8 cellular contexts compared by ENCODE assay signal in the genomic region with DNA sequence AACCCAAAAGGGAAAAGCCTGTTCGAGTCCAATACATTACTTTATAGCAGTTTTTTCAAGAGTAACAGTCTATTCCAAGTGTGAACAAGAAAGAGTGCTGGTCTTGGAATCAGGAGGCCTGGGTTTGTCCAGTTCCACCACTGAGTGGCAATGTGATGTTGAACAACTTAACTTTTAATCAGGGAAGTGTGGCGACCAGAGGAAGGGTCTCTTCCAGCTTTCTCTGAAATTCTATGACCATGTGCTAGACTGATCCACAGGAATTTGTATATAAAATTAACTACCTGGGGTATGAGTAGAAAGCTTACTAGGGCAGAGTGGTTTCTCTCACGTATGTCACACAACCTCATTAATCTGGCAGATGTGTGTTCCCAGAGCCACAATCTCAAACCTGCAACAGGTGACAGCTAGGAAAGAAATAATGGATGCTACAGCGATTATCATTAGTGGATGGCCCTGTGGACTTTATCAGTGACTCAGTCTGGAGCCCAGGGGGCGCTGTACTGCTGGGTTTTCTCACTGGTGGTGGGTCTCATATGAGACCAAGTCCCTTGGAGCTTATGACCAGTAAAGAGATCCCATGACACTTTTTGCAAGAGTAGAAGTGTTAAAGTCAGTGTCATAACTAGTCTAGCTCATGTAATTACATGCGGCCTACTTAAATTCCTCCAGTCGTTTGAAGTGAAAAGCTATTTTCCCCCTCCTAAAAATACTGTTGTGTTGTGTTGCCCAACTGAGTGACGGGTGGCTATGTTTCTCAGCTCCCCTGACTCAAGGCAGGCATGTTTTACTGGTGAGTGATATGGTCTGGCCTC.
A peak's percentile ranks its signal among the peaks of the same experiment; 100 is the strongest.
DNase-seq lines count a peak whose midpoint lies in the region; ATAC-seq lines count a peak whose summit lies in the region.

No MANE protein-coding gene starts in this region.

- peak; percentile 40 for DNase-seq in NK-92 treated with Interleukin-12 subunit alpha and Interleukin-12 subunit beta, amount 100 ng/mL, for 24 hours (lab: John Stamatoyannopoulos, UW)
- DNase-seq in NK-92 (lab: John Stamatoyannopoulos, UW; ENCODE audit: unreplicated experiment) (no peak), NCI-H1694 treated with DMSO at 0.1 percent for 48 hours (lab: John Stamatoyannopoulos, UW) (peak; percentile 39), dermis blood vessel endothelial cell (peak; percentile 28), putamen (ENCODE audit: low spot score) (peak; percentile 44), NCI-H1105 treated with DMSO at 0.1 percent for 48 hours (lab: John Stamatoyannopoulos, UW) (no peak)
- DNase-seq in stimulated activated CD4-positive, alpha-beta T cell treated with anti-CD3 and anti-CD28 coated beads, Interleukin-2, amount 100 ng/mL, for 24 hours, result no peak

- ATAC-seq in GM21737 (IDR thresholded peaks at IDR 0.05; ENCODE audit: unreplicated experiment), result no peak

Comparison
In these comparisons a context has a peak if more than half of its experiments do, and no peak if none do; other contexts are left out.
1. DNase-seq: peak in NK-92 treated with Interleukin-12 subunit alpha and Interleukin-12 subunit beta, amount 100 ng/mL, for 24 hours (single experiment), NCI-H1694 treated with DMSO at 0.1 percent for 48 hours (single experiment), dermis blood vessel endothelial cell (single experiment) and putamen (single experiment); none in NK-92 (single experiment), NCI-H1105 treated with DMSO at 0.1 percent for 48 hours (single experiment) and stimulated activated CD4-positive, alpha-beta T cell treated with anti-CD3 and anti-CD28 coated beads, Interleukin-2, amount 100 ng/mL, for 24 hours (0 of 2).